Comparison of ENCODE assay signal across 18 cellular contexts in genomic region chr14:86838363-86838762, GRCh38.
A peak's percentile ranks its signal among the peaks of the same experiment; 100 is the strongest.
DNase-seq lines count a peak whose midpoint lies in the region; ATAC-seq and TF ChIP-seq lines count a peak whose summit lies in the region.
"Had no signal": no experiment of that assay in that cellular context is flagged by ENCODE, and none has a peak within 500 bp of the region (broad histone marks: within the 10 kb centered on the region; RNA-seq: fewer than 3 reads in every experiment).

No MANE protein-coding gene starts in this region.

- no peaks in the 10 kb centered on the region for H3K9me2 ChIP-seq in PC-3 (replicated peaks; ENCODE audit: low read length)

- TF ChIP-seq CTCF in PC-3 (conservative IDR thresholded peaks at IDR 0.05; ENCODE audit: low read depth, low read length), result no peak
- no peak for TF ChIP-seq CTCF in smooth muscle cell (IDR thresholded peaks at IDR 0.05; ENCODE audit: borderline replicate concordance, insufficient read depth, poor library complexity, severe bottlenecking)

- H3K4me3 Mint-ChIP-seq in activated naive CD4-positive, alpha-beta T cell treated with anti-CD3 and anti-CD28 coated beads for 36 hours, result no peak overlapping the region
- H3K4me3 Mint-ChIP-seq: T-cell had no signal

- no peaks in the 10 kb centered on the region for H3K79me2 ChIP-seq in PC-3 (ENCODE audit: low read length)
- H3K79me2 ChIP-seq in smooth muscle cell (ENCODE audit: low read depth), result no peaks in the 10 kb centered on the region

- no peaks in the 10 kb centered on the region for H3K27me3 Mint-ChIP-seq in activated naive CD4-positive, alpha-beta T cell treated with anti-CD3 and anti-CD28 coated beads for 36 hours (ENCODE audit: low read depth)
- H3K27me3 Mint-ChIP-seq: T-cell had no signal

- no peak overlapping the region for H2AFZ ChIP-seq in PC-3 (ENCODE audit: low read length)
- no peak overlapping the region for H2AFZ ChIP-seq in smooth muscle cell (ENCODE audit: low read depth)

- POLR2A ChIA-PET in PC-3 (lab: Charles Lee; ENCODE audit: unreplicated experiment), result no interaction called here

- CTCF ChIA-PET in activated naive CD4-positive, alpha-beta T cell treated with anti-CD3 and anti-CD28 coated beads for 36 hours (lab: Charles Lee), result no interaction called here
- CTCF ChIA-PET in PC-3 (lab: Charles Lee), result no interaction called here

- H3K36me3 Mint-ChIP-seq in activated naive CD4-positive, alpha-beta T cell treated with anti-CD3 and anti-CD28 coated beads for 36 hours (ENCODE audit: low read depth), result no peaks in the 10 kb centered on the region
- H3K36me3 Mint-ChIP-seq: T-cell had no signal

- H3K9me3 ChIP-seq in PC-3 (ENCODE audit: low read length), result peaks cover 13% of the 10 kb centered on the region; the same call in 1 of the 2 replicates
- no peaks in the 10 kb centered on the region for H3K9me3 ChIP-seq in smooth muscle cell (replicated peaks; ENCODE audit: low read depth)
- H3K9me3 ChIP-seq in aorta (ENCODE audit: control insufficient read depth, low read length), result no peaks in the 10 kb centered on the region
- H3K9me3 ChIP-seq: HAP-1, upper lobe of left lung had no signal

- no peak overlapping the region for H3K4me3 ChIP-seq in PC-3 (ENCODE audit: low read length)
- H3K4me3 ChIP-seq in smooth muscle cell, result no peak overlapping the region
- no peak overlapping the region for H3K4me3 ChIP-seq in aorta (ENCODE audit: low read length in 2 of 2)
- H3K4me3 ChIP-seq: HAP-1, upper lobe of left lung had no signal

- no peaks in the 10 kb centered on the region for H3F3A ChIP-seq in PC-3 (ENCODE audit: low read length, unreplicated experiment)
- no peaks in the 10 kb centered on the region for H3F3A ChIP-seq in smooth muscle cell (ENCODE audit: low read depth)

- DNase-seq in activated naive CD4-positive, alpha-beta T cell treated with anti-CD3 and anti-CD28 coated beads for 36 hours, result peak; percentile 11
- no peak for DNase-seq in activated naive CD4-positive, alpha-beta T cell treated with anti-CD3 and anti-CD28 coated beads, Interleukin-2, amount 50 U/mL, for 16 hours
- DNase-seq in PC-3 (peak; percentile 19), iris pigment epithelial cell (ENCODE audit: low read depth) (peak; percentile 5), smooth muscle cell (lab: John Stamatoyannopoulos, UW; ENCODE audit: unreplicated experiment) (no peak), aorta (no peak)
- DNase-seq: activated CD4-positive, alpha-beta T cell treated with anti-CD3 and anti-CD28 coated beads for 4 hours; DMS 273 treated with DMSO at 0.1 percent for 48 hours; NCI-H1105 treated with DMSO at 0.1 percent for 48 hours; NCI-H446; stimulated activated CD8-positive, alpha-beta memory T cell treated with anti-CD3 and anti-CD28 coated beads, Interleukin-4, amount 100 ng/mL, for 48 hours; T-cell; upper lobe of left lung had no signal

- 0 out of 2 replicates have a peak overlapping the region, but pooled peaks have one; percentile 31 for H3K4me2 ChIP-seq in PC-3 (ENCODE audit: low read length)
- H3K4me2 ChIP-seq in smooth muscle cell, result no peak overlapping the region

- H4K20me1 ChIP-seq in PC-3 (ENCODE audit: low read length), result no peaks in the 10 kb centered on the region
- no peaks in the 10 kb centered on the region for H4K20me1 ChIP-seq in smooth muscle cell (ENCODE audit: low read depth)

- no peaks in the 10 kb centered on the region for H3K4me1 ChIP-seq in PC-3 (ENCODE audit: insufficient read depth, low read length)
- no peaks in the 10 kb centered on the region for H3K4me1 ChIP-seq in smooth muscle cell (ENCODE audit: low read depth)
- H3K4me1 ChIP-seq in aorta (ENCODE audit: control insufficient read depth in 1 of 2, insufficient read depth in 2 of 2, low read length in 2 of 2), result no peaks in the 10 kb centered on the region
- H3K4me1 ChIP-seq: HAP-1, upper lobe of left lung had no signal

- 94% methylated on average over 3 of the region's 3 CpGs for WGBS in smooth muscle cell (ENCODE audit: low lambda C conversion rate)
- WGBS in aorta, 2 donors, result 95% methylated on average over 3 of the region's 3 CpGs

- H3K36me3 ChIP-seq in PC-3 (ENCODE audit: low read depth, low read length) (no peaks in the 10 kb centered on the region), smooth muscle cell (ENCODE audit: low read depth) (no peaks in the 10 kb centered on the region), aorta (ENCODE audit: control insufficient read depth in 1 of 2, insufficient read depth in 2 of 2, low read length in 1 of 2) (no peaks in the 10 kb centered on the region)
- H3K36me3 ChIP-seq: HAP-1, upper lobe of left lung had no signal

- no peaks in the 10 kb centered on the region for H3K4me1 Mint-ChIP-seq in activated naive CD4-positive, alpha-beta T cell treated with anti-CD3 and anti-CD28 coated beads for 36 hours (ENCODE audit: low read depth)
- H3K4me1 Mint-ChIP-seq: T-cell had no signal

- no peaks in the 10 kb centered on the region for H3K27me3 ChIP-seq in PC-3 (ENCODE audit: low read length)
- H3K27me3 ChIP-seq in smooth muscle cell (ENCODE audit: low read depth), result no peaks in the 10 kb centered on the region
- no peaks in the 10 kb centered on the region for H3K27me3 ChIP-seq in aorta (ENCODE audit: control insufficient read depth in 1 of 2, insufficient read depth in 2 of 2, low read length in 1 of 2)
- H3K27me3 ChIP-seq: upper lobe of left lung had no signal

- BruUV-seq in PC-3 (replicated peaks; lab: Mats Ljungman, UMichigan), result no TSS peak

- H3K9me3 Mint-ChIP-seq in activated naive CD4-positive, alpha-beta T cell treated with anti-CD3 and anti-CD28 coated beads for 36 hours, result peaks cover 6% of the 10 kb centered on the region

- H3K9ac ChIP-seq in PC-3 (ENCODE audit: low read length), result no peak overlapping the region
- H3K9ac ChIP-seq in smooth muscle cell (ENCODE audit: low read depth), result no peak overlapping the region

- ATAC-seq in GM21529 (IDR thresholded peaks at IDR 0.05; ENCODE audit: unreplicated experiment) (peak; percentile 56), PC-3 (no peak), aorta (ENCODE audit: low FRiP score) (no peak), HG03571 (IDR thresholded peaks at IDR 0.05; ENCODE audit: unreplicated experiment) (no peak)
- ATAC-seq: Panc1, T-cell had no signal

- H3K27ac Mint-ChIP-seq in activated naive CD4-positive, alpha-beta T cell treated with anti-CD3 and anti-CD28 coated beads for 36 hours, result no peak overlapping the region
- H3K27ac Mint-ChIP-seq: activated T-helper 2 cell treated with anti-CD3 and anti-CD28 coated beads, Interferon-gamma antibody, Interleukin-2, Interleukin-4, amounts not matched to agents 10 μg/mL and 5 μg/mL and 100 μg/mL, durations not matched to agents 14 hours and 24 hours and 36 hours; T-cell had no signal

- H3K27ac ChIP-seq in PC-3 (ENCODE audit: low read length) (no peak overlapping the region), smooth muscle cell (ENCODE audit: low read depth) (no peak overlapping the region), aorta (ENCODE audit: low read depth in 1 of 2, low read length in 2 of 2) (no peak overlapping the region)
- H3K27ac ChIP-seq: upper lobe of left lung had no signal

- intact Hi-C loops in activated naive CD4-positive, alpha-beta T cell treated with anti-CD3 and anti-CD28 coated beads for 36 hours (cut with micrococcal nuclease), result no loop called here
- intact Hi-C loops in PC-3 (cut with micrococcal nuclease), result no loop called here
- intact Hi-C loops in aorta (cut with DNase I), result no loop called here

Comparison
In these comparisons a context has a peak if more than half of its experiments do, and no peak if none do; other contexts are left out.
1. DNase-seq: peak in activated naive CD4-positive, alpha-beta T cell treated with anti-CD3 and anti-CD28 coated beads for 36 hours (single experiment), PC-3 (single experiment) and iris pigment epithelial cell (single experiment); none in activated naive CD4-positive, alpha-beta T cell treated with anti-CD3 and anti-CD28 coated beads, Interleukin-2, amount 50 U/mL, for 16 hours (single experiment), smooth muscle cell (single experiment) and aorta (0 of 2).